10 cellular contexts compared by ENCODE assay signal in genomic region chrX:125293792-125294780, GRCh38. TPM values are rescaled to one million over a fixed set of nuclear protein-coding genes. Genes with fewer than 3 reads are reported as not detected.
DNase-seq lines count a peak whose midpoint lies in the region; ATAC-seq lines count a peak whose summit lies in the region.
"Had no signal": no experiment of that assay in that cellular context is flagged by ENCODE, and none has a peak within 500 bp of the region (broad histone marks: within the 10 kb centered on the region; RNA-seq: fewer than 3 reads in every experiment).

No MANE protein-coding gene starts in this region.

- no peaks in the 10 kb centered on the region for H3K27me3 Mint-ChIP-seq in activated T-helper 17 cell treated with anti-CD3 and anti-CD28 coated beads, Interleukin-2, amount 50 U/mL, for 72 hours
- H3K27me3 Mint-ChIP-seq: naive B cell had no signal

- H3K9me3 Mint-ChIP-seq in activated T-helper 17 cell treated with anti-CD3 and anti-CD28 coated beads, Interleukin-2, amount 50 U/mL, for 72 hours, result no peaks in the 10 kb centered on the region

- H3K4me1 Mint-ChIP-seq in activated T-helper 17 cell treated with anti-CD3 and anti-CD28 coated beads, Interleukin-2, amount 50 U/mL, for 72 hours, result peaks cover 14% of the 10 kb centered on the region

- ATAC-seq in GM21367 (IDR thresholded peaks at IDR 0.05; ENCODE audit: unreplicated experiment) (peak; percentile 39), HG03378 (IDR thresholded peaks at IDR 0.05; ENCODE audit: unreplicated experiment) (peak; percentile 60)
- peak; percentile 81 for ATAC-seq in activated T-helper 17 cell treated with anti-CD3 and anti-CD28 coated beads, Interleukin-2, amount 50 U/mL, for 72 hours (replicated peaks)

- peak overlapping the region; percentile 71 for H3K4me3 Mint-ChIP-seq in activated T-helper 17 cell treated with anti-CD3 and anti-CD28 coated beads, Interleukin-2, amount 50 U/mL, for 72 hours
- H3K4me3 Mint-ChIP-seq: naive B cell had no signal

- peak; percentile 21 for DNase-seq in DMS53 treated with DMSO at 0.1 percent for 48 hours (lab: John Stamatoyannopoulos, UW; ENCODE audit: unreplicated experiment)
- no peak for DNase-seq in stimulated activated CD4-positive, alpha-beta T cell treated with anti-CD3 and anti-CD28 coated beads, Interleukin-15, amount 100 ng/mL, for 24 hours
- DNase-seq in ureter (ENCODE audit: low spot score), result no peak
- no peak for DNase-seq in cerebellar cortex (ENCODE audit: low spot score)
- DNase-seq in NCI-H146 (lab: John Stamatoyannopoulos, UW), result no peak
- DNase-seq: naive B cell had no signal

- H3K36me3 Mint-ChIP-seq in activated T-helper 17 cell treated with anti-CD3 and anti-CD28 coated beads, Interleukin-2, amount 50 U/mL, for 72 hours (ENCODE audit: low read depth), result no peaks in the 10 kb centered on the region
- H3K36me3 Mint-ChIP-seq: naive B cell had no signal

- H3K27ac Mint-ChIP-seq in activated T-helper 17 cell treated with anti-CD3 and anti-CD28 coated beads, Interleukin-2, amount 50 U/mL, for 72 hours, result peak overlapping the region; percentile 90

RNA-seq across cellular contexts. Expression of gene TEX13C, which starts 25.6 kb away (rescaled TPM):
- not detected for total RNA-seq in activated T-helper 17 cell treated with anti-CD3 and anti-CD28 coated beads, Interleukin-2, amount 50 U/mL, for 72 hours
- total RNA-seq in ureter, result not detected
- total RNA-seq: fibroblast of lung had no signal
